Comparison of ENCODE assay signal across 15 cellular contexts in the genomic region with DNA sequence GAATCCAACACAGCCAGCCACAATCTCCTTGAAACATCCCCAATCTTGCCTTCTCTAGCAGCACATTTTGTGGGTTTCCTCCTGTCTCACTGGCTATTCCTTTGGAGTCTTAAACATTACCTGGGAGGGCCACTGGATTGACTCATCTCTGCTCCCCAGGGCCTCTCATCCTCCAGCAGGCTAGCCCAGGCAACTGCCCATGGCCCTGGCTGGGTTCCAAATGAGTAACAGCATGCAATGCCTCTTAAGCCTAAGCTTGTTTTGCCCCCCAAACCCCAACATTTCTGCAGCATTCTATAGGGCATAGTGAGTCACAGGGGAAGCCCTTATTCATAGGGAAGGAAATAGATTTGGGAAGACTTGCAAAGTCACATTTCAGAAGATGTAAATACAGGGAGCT.
DNase-seq lines count a peak whose midpoint lies in the region; ATAC-seq and TF ChIP-seq lines count a peak whose summit lies in the region.
"Had no signal": no experiment of that assay in that cellular context is flagged by ENCODE, and none has a peak within 500 bp of the region (broad histone marks: within the 10 kb centered on the region; RNA-seq: fewer than 3 reads in every experiment).

No MANE protein-coding gene starts in this region.

- TF ChIP-seq CTCF in epithelial cell of esophagus (IDR thresholded peaks at IDR 0.05; ENCODE audit: insufficient read depth, low read depth, low read length, missing control alignments), result no peak
- no peak for TF ChIP-seq CTCF in upper lobe of left lung (IDR thresholded peaks at IDR 0.05)

- H3K4me3 ChIP-seq in epithelial cell of esophagus (ENCODE audit: low read length), result no peak overlapping the region
- no peak overlapping the region for H3K4me3 ChIP-seq in upper lobe of left lung
- H3K4me3 ChIP-seq: colonic mucosa had no signal

- DNase-seq in A172 (ENCODE audit: low spot score) (peak; percentile 91), H4 (ENCODE audit: low spot score) (peak; percentile 51), NCI-H69 (lab: John Stamatoyannopoulos, UW) (peak; percentile 88), epithelial cell of esophagus (ENCODE audit: low read depth) (peak; percentile 100), upper lobe of left lung (no peak)
- no peak for DNase-seq in stimulated activated CD4-positive, alpha-beta T cell treated with anti-CD3 and anti-CD28 coated beads, Interleukin-4, amount 100 ng/mL, for 24 hours
- DNase-seq: activated T-cell treated with anti-CD3 and anti-CD28 coated beads for 4 hours, AML-193, colonic mucosa, GDM1, NCI-H2107, retina had no signal

- TF ChIP-seq POLR2A in upper lobe of left lung (IDR thresholded peaks at IDR 0.05), result no peak

- H3K27me3 ChIP-seq in upper lobe of left lung, result no peaks in the 10 kb centered on the region
- H3K27me3 ChIP-seq: colonic mucosa had no signal

- peaks cover 0 to 6% (median 0%) of the 10 kb centered on the region in 4 donors for H3K4me1 ChIP-seq in upper lobe of left lung
- H3K4me1 ChIP-seq: colonic mucosa had no signal

- TF ChIP-seq EP300 in upper lobe of left lung (IDR thresholded peaks at IDR 0.05), result no peak

- ATAC-seq in upper lobe of left lung (ENCODE audit: low FRiP score in 2 of 2) (no peak), GM21723 (IDR thresholded peaks at IDR 0.05; ENCODE audit: unreplicated experiment) (no peak), HG02763 (IDR thresholded peaks at IDR 0.05; ENCODE audit: unreplicated experiment) (no peak)
- ATAC-seq: Right ventricle myocardium inferior had no signal

- no peak overlapping the region for H3K27ac ChIP-seq in upper lobe of left lung
- H3K27ac ChIP-seq: colonic mucosa had no signal

- no peaks in the 10 kb centered on the region for H3K9me3 ChIP-seq in upper lobe of left lung
- H3K9me3 ChIP-seq: colonic mucosa had no signal

- H3K36me3 ChIP-seq in upper lobe of left lung, result no peaks in the 10 kb centered on the region
- H3K36me3 ChIP-seq: colonic mucosa had no signal

Comparison
In these comparisons a context has a peak if more than half of its experiments do, and no peak if none do; other contexts are left out.
1. DNase-seq: peak in A172 (single experiment), H4 (single experiment), NCI-H69 (single experiment) and epithelial cell of esophagus (single experiment); none in upper lobe of left lung (0 of 2) and stimulated activated CD4-positive, alpha-beta T cell treated with anti-CD3 and anti-CD28 coated beads, Interleukin-4, amount 100 ng/mL, for 24 hours (single experiment).